Comparison of ENCODE assay signal across 10 cellular contexts in genomic region chr19:4454952-4455738, GRCh38. TPM values are rescaled to one million over a fixed set of nuclear protein-coding genes. Genes with fewer than 3 reads are reported as not detected.
DNase-seq lines count a peak whose midpoint lies in the region; ATAC-seq, FAIRE-seq and TF ChIP-seq lines count a peak whose summit lies in the region.
"Had no signal": no experiment of that assay in that cellular context is flagged by ENCODE, and none has a peak within 500 bp of the region (broad histone marks: within the 10 kb centered on the region; RNA-seq: fewer than 3 reads in every experiment).

No MANE protein-coding gene starts in this region.

- no peaks in the 10 kb centered on the region for H3K36me3 Mint-ChIP-seq in naive B cell

- H2AK5ac ChIP-seq in IMR-90 (ENCODE audit: low read depth, low read length) (peak overlapping the region; percentile 99), H1 (ENCODE audit: low read depth, low read length) (no peak overlapping the region)

- peak overlapping the region; percentile 99 for H2AK9ac ChIP-seq in IMR-90 (replicated peaks; ENCODE audit: low read depth, low read length, poor library complexity)

- no peak for FAIRE-seq in H1 (lab: Jason Lieb, UNC)
- FAIRE-seq in kidney (lab: Jason Lieb, UNC): no peak
- FAIRE-seq: islet of Langerhans had no signal

- peak overlapping the region; percentile 97 for H3K14ac ChIP-seq in IMR-90 (replicated peaks; ENCODE audit: low read depth, low read length)
- no peak overlapping the region for H3K14ac ChIP-seq in H1 (ENCODE audit: insufficient read length)

- peaks cover 15 to 59% of the 10 kb centered on the region in 2 experiments for H3K79me1 ChIP-seq in IMR-90 (ENCODE audit: low read depth in 1 of 2, low read length in 2 of 2)
- H3K79me1 ChIP-seq in H1 (ENCODE audit: low read depth, low read length): no peaks in the 10 kb centered on the region; the same call in 1 of the 2 replicates

- peak overlapping the region; percentile 99 for H3K9ac ChIP-seq in IMR-90 (ENCODE audit: low read depth, low read length)
- H3K9ac ChIP-seq in H1 (replicated peaks in 1 of 4; ENCODE audit: extremely low read depth in 1 of 4, low read depth in 3 of 4, low read length in 3 of 4): no peak overlapping the region
- H3K9ac ChIP-seq in kidney (ENCODE audit: low read length in 2 of 2): peak overlapping the region in 1 of 2 donors; percentile 22

- H3K9me1 ChIP-seq in IMR-90 (ENCODE audit: insufficient read depth, low read length): peaks cover 17% of the 10 kb centered on the region

- H2AFZ ChIP-seq in IMR-90 (replicated peaks; ENCODE audit: low read length, poor library complexity) (peak overlapping the region; percentile 78), H1 (ENCODE audit: low read length) (no peak overlapping the region)

- H3K9me3 Mint-ChIP-seq in naive B cell: no peaks in the 10 kb centered on the region

- H4K20me1 ChIP-seq in IMR-90 (ENCODE audit: insufficient read depth, low read length) (peaks cover 21% of the 10 kb centered on the region), H1 (replicated peaks in 1 of 2; ENCODE audit: control insufficient read depth in 1 of 2, insufficient read depth in 2 of 2, low read length in 2 of 2) (peaks cover 11 to 14% of the 10 kb centered on the region in 2 experiments)

- H3K27ac Mint-ChIP-seq in naive B cell: peak overlapping the region in 5 of 6 donors; percentile 28 to 93 (median 54)

- H3K4me3 Mint-ChIP-seq in naive B cell: peak overlapping the region in 6 of 8 donors; percentile 9 to 83 (median 66)

- peaks cover 30% of the 10 kb centered on the region for H3K36me3 ChIP-seq in IMR-90 (ENCODE audit: control insufficient read depth, insufficient read depth, low read length)
- no peaks in the 10 kb centered on the region; a peak in 1 of 8 replicates for H3K36me3 ChIP-seq in H1 (ENCODE audit: control insufficient read depth in 2 of 4, insufficient read depth in 4 of 4, low read length in 3 of 4)
- H3K36me3 ChIP-seq in kidney (ENCODE audit: control insufficient read depth in 1 of 2, insufficient read depth in 2 of 2, low read length in 2 of 2): peaks cover 13 to 18% of the 10 kb centered on the region in 2 donors

- H3K4ac ChIP-seq in IMR-90 (ENCODE audit: low read depth, low read length): peak overlapping the region; percentile 95
- no peak overlapping the region for H3K4ac ChIP-seq in H1 (replicated peaks; ENCODE audit: insufficient read length, low read depth, low read length)

- TF ChIP-seq RAD21 in IMR-90 (IDR thresholded peaks at IDR 0.05; ENCODE audit: low read length) (no peak), H1 (IDR thresholded peaks at IDR 0.05 in 1 of 2, conservative IDR thresholded peaks at IDR 0.05 in 1 of 2; ENCODE audit: low read depth in 2 of 2, low read length in 2 of 2) (no peak)

- no peak; the same call in none of the 2 replicates for TF ChIP-seq POLR2A in IMR-90 (IDR thresholded peaks at IDR 0.05; ENCODE audit: low read depth, low read length)
- no peak for TF ChIP-seq POLR2A in H1 (IDR thresholded peaks at IDR 0.05; ENCODE audit: control extremely low read depth in 1 of 2, low read depth in 2 of 2, low read length in 2 of 2)

- H3K27ac ChIP-seq in IMR-90 (ENCODE audit: insufficient read depth, low read length) (peak overlapping the region; percentile 79), H1 (ENCODE audit: low read depth, low read length) (no peak overlapping the region), kidney (ENCODE audit: low read depth in 2 of 2, low read length in 2 of 2) (peak overlapping the region in 1 of 2 donors; percentile 14)
- H3K27ac ChIP-seq: upper lobe of right lung had no signal

- H2BK120ac ChIP-seq in IMR-90 (ENCODE audit: low read depth, low read length) (peak overlapping the region; percentile 87), H1 (replicated peaks; ENCODE audit: low read depth, low read length) (no peak overlapping the region)

- TF ChIP-seq EP300 in H1 (IDR thresholded peaks at IDR 0.05; ENCODE audit: borderline replicate concordance in 1 of 2, low read depth in 2 of 2, low read length in 2 of 2): no peak

- no peaks in the 10 kb centered on the region for H3K27me3 Mint-ChIP-seq in naive B cell

- no TSS peak for BruUV-seq in IMR-90 (replicated peaks; lab: Mats Ljungman, UMichigan)

- H3K23me2 ChIP-seq in H1 (ENCODE audit: low read depth, low read length): peaks cover 5% of the 10 kb centered on the region; the same call in 1 of the 2 replicates

- H3K27me3 ChIP-seq in IMR-90 (ENCODE audit: control insufficient read depth, insufficient read depth, low read length) (no peaks in the 10 kb centered on the region), H1 (replicated peaks in 1 of 4; ENCODE audit: control insufficient read depth in 3 of 4, extremely low read depth in 1 of 4, insufficient read depth in 3 of 4, low read length in 3 of 4) (no peaks in the 10 kb centered on the region)
- H3K27me3 ChIP-seq: upper lobe of right lung had no signal

- H3K23ac ChIP-seq in IMR-90 (ENCODE audit: low read depth, low read length) (peak overlapping the region; percentile 97; the same call in 1 of the 2 replicates), H1 (ENCODE audit: insufficient read length) (no peak overlapping the region)

- H2BK5ac ChIP-seq in IMR-90 (ENCODE audit: low read depth, low read length, poor library complexity, severe bottlenecking) (peak overlapping the region; percentile 77), H1 (ENCODE audit: low read depth, low read length) (no peak overlapping the region)

- H3K4me3 ChIP-seq in AG04449 (ENCODE audit: low read depth, low read length): peak overlapping the region; percentile 91
- no peak overlapping the region for H3K4me3 ChIP-seq in IMR-90 (ENCODE audit: insufficient read depth, low read depth, low read length)
- no peak overlapping the region for H3K4me3 ChIP-seq in H1 (ENCODE audit: extremely low read depth in 1 of 4, insufficient read depth in 2 of 4, low read depth in 3 of 4, low read length in 4 of 4)
- H3K4me3 ChIP-seq in kidney (ENCODE audit: low read length in 2 of 2): no peak overlapping the region
- H3K4me3 ChIP-seq: upper lobe of right lung had no signal

- H3K18ac ChIP-seq in IMR-90 (ENCODE audit: low read depth, low read length) (peak overlapping the region; percentile 19; the same call in 1 of the 2 replicates), H1 (ENCODE audit: extremely low read depth, low read length) (no peak overlapping the region)

- ATAC-seq in IMR-90 (ENCODE audit: low read depth) (peak; percentile 50), naive B cell (ENCODE audit: low read depth in 2 of 2) (no peak), HG02763 (IDR thresholded peaks at IDR 0.05; ENCODE audit: unreplicated experiment) (no peak)
- ATAC-seq: upper lobe of right lung had no signal

- peaks cover 0 to 5% of the 10 kb centered on the region in 2 experiments; a peak in 1 of 4 replicates for H3K79me2 ChIP-seq in H1 (ENCODE audit: control insufficient read depth in 1 of 2, insufficient read depth in 2 of 2, low read length in 2 of 2)

- dilution Hi-C loops in IMR-90 (cut with HindIII; ENCODE audit: low sequenced_read_pairs, unreplicated experiment): no loop called here

- CTCF ChIA-PET in AG04449 (lab: Yijun Ruan, JAX) (interaction anchor here (0.8 to 2.2 kb wide), 6 partner anchors 10 to 188 kb away, joined by 3 to 10 read pairs (median 5); partner anchors contain the start of gene CHAF1A), IMR-90 (lab: Yijun Ruan, JAX) (interaction anchor here (0.7 kb wide), 1 partner anchor 25 kb away, joined by 3 read pairs; no protein-coding TSS in a partner anchor), H1 (lab: Charles Lee; ENCODE audit: partially characterized antibody) (interaction anchor here (0.9 to 3.1 kb wide), 4 partner anchors 11 to 103 kb away, joined by 3 to 12 read pairs (median 4); no protein-coding TSS in a partner anchor)

- H4K5ac ChIP-seq in IMR-90 (ENCODE audit: low read depth, low read length) (peak overlapping the region; percentile 36), H1 (ENCODE audit: insufficient read length, low read depth, low read length) (no peak overlapping the region)

- H3K4me1 Mint-ChIP-seq in naive B cell: peaks cover 13 to 27% (median 24%) of the 10 kb centered on the region in 3 donors

- in situ Hi-C loops in IMR-90 (cut with MboI; ENCODE audit: low sequenced_read_pairs): no loop called here

- peak overlapping the region; percentile 97 for H4K91ac ChIP-seq in IMR-90 (ENCODE audit: insufficient read depth, low read depth, low read length)
- H4K91ac ChIP-seq in H1 (replicated peaks; ENCODE audit: insufficient read length, low read length): no peak overlapping the region

- POLR2A ChIA-PET in AG04449 (lab: Yijun Ruan, JAX) (interaction anchor here (0.6 to 1.7 kb wide), 3 partner anchors 16 to 80 kb away, joined by 3 to 5 read pairs (median 3); partner anchors contain the start of gene CHAF1A), IMR-90 (lab: Charles Lee; ENCODE audit: unreplicated experiment) (interaction anchor here (0.8 kb wide), 1 partner anchor 15 kb away, joined by 3 read pairs; no protein-coding TSS in a partner anchor), H1 (lab: Charles Lee; ENCODE audit: partially characterized antibody) (interaction anchor here (0.6 to 58.1 kb wide), 7 partner anchors 10 to 200 kb away, joined by 3 to 1590 read pairs (median 3); partner anchors contain the start of genes CHAF1A and SH3GL1)

- WGBS in IMR-90 (ENCODE audit: extremely low coverage in 2 of 2, insufficient read length in 1 of 2), 2 experiments: 73% methylated on average over 18 of the region's 24 CpGs; no CpG with 5 or more reads in 1 of the 2 experiments
- 90% methylated on average over 24 of the region's 24 CpGs; no CpG with 5 or more reads in 1 of the 2 experiments for WGBS in H1 (ENCODE audit: extremely low coverage in 1 of 2, insufficient coverage in 1 of 2, insufficient read length in 1 of 2, insufficient replicate concordance in 2 of 2, low coverage in 1 of 2, low lambda C conversion rate in 2 of 2, missing lambda C conversion rate in 1 of 2), 2 experiments

- TF ChIP-seq CTCF in AG04449 (IDR thresholded peaks at IDR 0.05; ENCODE audit: insufficient read depth, low read length, missing control alignments) (no peak), IMR-90 (conservative IDR thresholded peaks at IDR 0.05; ENCODE audit: low read depth, low read length) (no peak), H1 (IDR thresholded peaks at IDR 0.05; ENCODE audit: control extremely low read depth in 1 of 3, insufficient read depth in 1 of 3, low read depth in 1 of 3, low read length in 3 of 3) (no peak), kidney (IDR thresholded peaks at IDR 0.05; ENCODE audit: borderline replicate concordance, extremely low read depth, insufficient read depth) (no peak)

- H2BK12ac ChIP-seq in H1 (ENCODE audit: low read depth, low read length): 0 out of 2 replicates have a peak overlapping the region, but pooled peaks have one; percentile 17

- H3K4me2 ChIP-seq in IMR-90 (ENCODE audit: low read depth, low read length): peak overlapping the region; percentile 78
- no peak overlapping the region for H3K4me2 ChIP-seq in H1 (ENCODE audit: insufficient read depth in 1 of 2, low read depth in 2 of 2, low read length in 2 of 2)

- H3K9me3 ChIP-seq in IMR-90 (ENCODE audit: control insufficient read depth, insufficient read depth, low read length) (no peaks in the 10 kb centered on the region), H1 (ENCODE audit: insufficient read depth in 2 of 2, low read depth in 1 of 2, low read length in 1 of 2) (no peaks in the 10 kb centered on the region), kidney (ENCODE audit: control insufficient read depth in 1 of 2, low read length in 2 of 2) (no peaks in the 10 kb centered on the region)
- H3K9me3 ChIP-seq: upper lobe of right lung had no signal

- H4K8ac ChIP-seq in IMR-90 (ENCODE audit: low read depth in 2 of 2, low read length in 2 of 2) (peak overlapping the region; percentile 64 to 96; a peak in 3 of 4 replicates), H1 (ENCODE audit: extremely low read depth, insufficient read depth, low read length) (no peak overlapping the region)

- no peak overlapping the region for H2BK20ac ChIP-seq in IMR-90 (ENCODE audit: low read depth, low read length)
- H2BK20ac ChIP-seq in H1 (ENCODE audit: low read length): no peak overlapping the region

- H3K56ac ChIP-seq in IMR-90 (ENCODE audit: extremely low read depth, insufficient read depth, low read length): 0 out of 2 replicates have a peak overlapping the region, but pooled peaks have one; percentile 14
- no peak overlapping the region for H3K56ac ChIP-seq in H1 (replicated peaks; ENCODE audit: insufficient read length, low read depth, low read length)

- DNase-seq in AG04449 (ENCODE audit: low read depth, low spot score): no peak
- DNase-seq in IMR-90: peak; percentile 62
- no peak for DNase-seq in H1 (ENCODE audit: low read depth in 1 of 2, low spot score in 2 of 2)
- no peak for DNase-seq in naive B cell
- DNase-seq in NCI-H82 (lab: John Stamatoyannopoulos, UW): no peak
- no peak for DNase-seq in kidney
- DNase-seq in activated CD4-positive, alpha-beta T cell treated with anti-CD3 and anti-CD28 coated beads, Interleukin-2, amount 50 U/mL, for 4 hours: no peak

- H2BK15ac ChIP-seq in IMR-90 (ENCODE audit: low read depth, low read length): peak overlapping the region; percentile 34; the same call in 1 of the 3 replicates
- no peak overlapping the region for H2BK15ac ChIP-seq in H1 (ENCODE audit: low read length)

- intact Hi-C loops in IMR-90 (cut with micrococcal nuclease): no loop called here
- intact Hi-C loops in kidney (cut with DNase I): no loop called here

- H3K4me1 ChIP-seq in IMR-90 (ENCODE audit: control insufficient read depth, insufficient read depth, low read length): peaks cover 12% of the 10 kb centered on the region
- H3K4me1 ChIP-seq in H1 (replicated peaks in 1 of 4; ENCODE audit: control insufficient read depth in 3 of 4, insufficient read depth in 4 of 4, low read length in 3 of 4): peaks cover 0 to 5% (median 2%) of the 10 kb centered on the region in 4 experiments; a peak in 4 of 7 replicates
- peaks cover 7 to 18% of the 10 kb centered on the region in 2 donors for H3K4me1 ChIP-seq in kidney (ENCODE audit: control insufficient read depth in 1 of 2, insufficient read depth in 1 of 2, low read depth in 1 of 2, low read length in 2 of 2)

RNA-seq across cellular contexts. Expression of gene UBXN6, which starts 2.4 kb away (rescaled TPM):
- total RNA-seq in IMR-90 (2012; rRNA removed) (74.2 and 84.2 TPM in 2 replicates), kidney (110 TPM)
- polyA plus RNA-seq in IMR-90 (2012; rRNA removed) (86.5 and 98.3 TPM in 2 replicates), H1 (2011; rRNA removed) (43.8 and 63.0 TPM in 2 replicates), naive B cell (ENCODE audit: low read depth in 6 of 6) (1 to 10 TPM; 3.6 to 9.1 (median 5.6) TPM), kidney (ENCODE audit: insufficient read depth, low read depth, low replicate concordance) (177 TPM)
- 112 and 127 TPM in 2 replicates for polyA plus RNA-seq in IMR-90 (2012; cell fraction: cytosol; rRNA removed)
- polyA plus RNA-seq in IMR-90 (2012; cell fraction: nucleus; rRNA removed; ENCODE audit: low replicate concordance): 144 and 228 TPM in 2 replicates
- total RNA-seq in H1 (2021; fragmentation: NEBNext Ultra II Directional; extraction: Animal tissue kit (Norgen Biotek cat#: 25700)): 28.0 and 29.9 TPM in 2 replicates
- polyA plus RNA-seq in H1 (2011; cell fraction: cytosol; rRNA removed): 32.6 TPM
- polyA plus RNA-seq in H1 (2011; cell fraction: nucleus; rRNA removed): 36.9 TPM
- polyA plus RNA-seq in H1 (2012, experiment 1 of 2): 25.0 to 35.0 TPM (median 33.0 TPM) in 4 replicates
- polyA plus RNA-seq in H1 (2012, experiment 2 of 2): 32.1 TPM
- polyA plus RNA-seq in H1 (2013, experiment 1 of 2): 25.5 TPM
- 25.7 TPM for polyA plus RNA-seq in H1 (2013, experiment 2 of 2)
- polyA minus RNA-seq in H1 (2011; rRNA and poly(A)+ RNA removed): 11.3 and 12.9 TPM in 2 replicates
- polyA minus RNA-seq in H1 (2011; cell fraction: cytosol; rRNA and poly(A)+ RNA removed): 18.1 TPM
- polyA minus RNA-seq in H1 (2011; cell fraction: nucleus; rRNA and poly(A)+ RNA removed): 16.4 TPM

RNA-seq across cellular contexts. Expression of gene HDGFL2, which starts 17.0 kb away (rescaled TPM):
- 35.8 and 45.5 TPM in 2 replicates for total RNA-seq in IMR-90 (2012; rRNA removed)
- polyA plus RNA-seq in IMR-90 (2012; rRNA removed): 48.5 and 53.0 TPM in 2 replicates
- polyA plus RNA-seq in IMR-90 (2012; cell fraction: cytosol; rRNA removed): 52.7 and 54.3 TPM in 2 replicates
- 90.4 and 123 TPM in 2 replicates for polyA plus RNA-seq in IMR-90 (2012; cell fraction: nucleus; rRNA removed; ENCODE audit: low replicate concordance)
- total RNA-seq in H1 (2021; fragmentation: NEBNext Ultra II Directional; extraction: Animal tissue kit (Norgen Biotek cat#: 25700)): 102 and 106 TPM in 2 replicates
- polyA plus RNA-seq in H1 (2011; rRNA removed): 31.1 and 46.8 TPM in 2 replicates
- polyA plus RNA-seq in H1 (2011; cell fraction: cytosol; rRNA removed): 60.2 TPM
- polyA plus RNA-seq in H1 (2011; cell fraction: nucleus; rRNA removed): 76.7 TPM
- polyA plus RNA-seq in H1 (2012, experiment 1 of 2): 80.0 to 94.0 TPM (median 88.5 TPM) in 4 replicates
- polyA plus RNA-seq in H1 (2012, experiment 2 of 2): 61.0 TPM
- polyA plus RNA-seq in H1 (2013, experiment 1 of 2): 61.1 TPM
- 57.8 TPM for polyA plus RNA-seq in H1 (2013, experiment 2 of 2)
- 15.9 and 22.3 TPM in 2 replicates for polyA minus RNA-seq in H1 (2011; rRNA and poly(A)+ RNA removed)
- 37.7 TPM for polyA minus RNA-seq in H1 (2011; cell fraction: cytosol; rRNA and poly(A)+ RNA removed)
- 33.9 TPM for polyA minus RNA-seq in H1 (2011; cell fraction: nucleus; rRNA and poly(A)+ RNA removed)
- 10 to 100 TPM in 4 of 6 donors, 1 to 10 TPM in 1, under 1 TPM in 1; 0.91 to 22.7 (median 11.5) TPM for polyA plus RNA-seq in naive B cell (ENCODE audit: low read depth in 6 of 6)
- 37.8 TPM for total RNA-seq in kidney
- polyA plus RNA-seq in kidney (ENCODE audit: insufficient read depth, low read depth, low replicate concordance): 38.8 TPM

RNA-seq across cellular contexts. Expression of gene CHAF1A, which starts 52.7 kb away (rescaled TPM):
- total RNA-seq in IMR-90 (2012; rRNA removed) (11.4 and 12.4 TPM in 2 replicates), kidney (10.0 TPM)
- polyA plus RNA-seq in IMR-90 (2012; rRNA removed) (22.9 and 26.7 TPM in 2 replicates), H1 (2011; rRNA removed) (122 and 190 TPM in 2 replicates), naive B cell (ENCODE audit: low read depth in 6 of 6) (1 to 10 TPM in 5 of 6 donors, under 1 TPM in 1; 0.14 to 4.8 (median 2.7) TPM), kidney (ENCODE audit: insufficient read depth, low read depth, low replicate concordance) (2.7 TPM)
- polyA plus RNA-seq in IMR-90 (2012; cell fraction: cytosol; rRNA removed): 16.1 and 20.9 TPM in 2 replicates
- 18.2 and 45.9 TPM in 2 replicates for polyA plus RNA-seq in IMR-90 (2012; cell fraction: nucleus; rRNA removed; ENCODE audit: low replicate concordance)
- total RNA-seq in H1 (2021; fragmentation: NEBNext Ultra II Directional; extraction: Animal tissue kit (Norgen Biotek cat#: 25700)): 146 and 147 TPM in 2 replicates
- polyA plus RNA-seq in H1 (2011; cell fraction: cytosol; rRNA removed): 126 TPM
- 306 TPM for polyA plus RNA-seq in H1 (2011; cell fraction: nucleus; rRNA removed)
- 88.0 to 134 TPM (median 124 TPM) in 4 replicates for polyA plus RNA-seq in H1 (2012, experiment 1 of 2)
- 49.9 TPM for polyA plus RNA-seq in H1 (2012, experiment 2 of 2)
- 98.3 TPM for polyA plus RNA-seq in H1 (2013, experiment 1 of 2)
- 96.0 TPM for polyA plus RNA-seq in H1 (2013, experiment 2 of 2)
- polyA minus RNA-seq in H1 (2011; rRNA and poly(A)+ RNA removed): 58.2 and 63.1 TPM in 2 replicates
- 94.8 TPM for polyA minus RNA-seq in H1 (2011; cell fraction: cytosol; rRNA and poly(A)+ RNA removed)
- polyA minus RNA-seq in H1 (2011; cell fraction: nucleus; rRNA and poly(A)+ RNA removed): 110 TPM

RNA-seq across cellular contexts. Expression of gene SH3GL1, which starts 54.8 kb away (rescaled TPM):
- total RNA-seq in IMR-90 (2012; rRNA removed) (28.1 and 32.2 TPM in 2 replicates), kidney (52.7 TPM)
- polyA plus RNA-seq in IMR-90 (2012; rRNA removed) (138 and 161 TPM in 2 replicates), H1 (2011; rRNA removed) (81.5 and 120 TPM in 2 replicates), naive B cell (ENCODE audit: low read depth in 6 of 6) (10 to 100 TPM in 5 of 6 donors, 1 to 10 TPM in 1; 4.9 to 18.5 (median 12.7) TPM), kidney (ENCODE audit: insufficient read depth, low read depth, low replicate concordance) (34.8 TPM)
- 103 and 170 TPM in 2 replicates for polyA plus RNA-seq in IMR-90 (2012; cell fraction: cytosol; rRNA removed)
- 93.0 and 160 TPM in 2 replicates for polyA plus RNA-seq in IMR-90 (2012; cell fraction: nucleus; rRNA removed; ENCODE audit: low replicate concordance)
- total RNA-seq in H1 (2021; fragmentation: NEBNext Ultra II Directional; extraction: Animal tissue kit (Norgen Biotek cat#: 25700)): 102 TPM in 2 replicates
- polyA plus RNA-seq in H1 (2011; cell fraction: cytosol; rRNA removed): 72.0 TPM
- 90.4 TPM for polyA plus RNA-seq in H1 (2011; cell fraction: nucleus; rRNA removed)
- polyA plus RNA-seq in H1 (2012, experiment 1 of 2): 57.4 to 81.4 TPM (median 79.5 TPM) in 4 replicates
- 84.4 TPM for polyA plus RNA-seq in H1 (2012, experiment 2 of 2)
- 86.5 TPM for polyA plus RNA-seq in H1 (2013, experiment 1 of 2)
- 87.7 TPM for polyA plus RNA-seq in H1 (2013, experiment 2 of 2)
- 18.0 and 18.8 TPM in 2 replicates for polyA minus RNA-seq in H1 (2011; rRNA and poly(A)+ RNA removed)
- polyA minus RNA-seq in H1 (2011; cell fraction: cytosol; rRNA and poly(A)+ RNA removed): 40.1 TPM
- 27.2 TPM for polyA minus RNA-seq in H1 (2011; cell fraction: nucleus; rRNA and poly(A)+ RNA removed)
